15 cellular contexts compared by ENCODE assay signal in genomic region chr1:81834921-81835698, GRCh38. TPM values are rescaled to one million over a fixed set of nuclear protein-coding genes. Genes with fewer than 3 reads are reported as not detected.
DNase-seq lines count a peak whose midpoint lies in the region; ATAC-seq, FAIRE-seq and TF ChIP-seq lines count a peak whose summit lies in the region.
"Had no signal": no experiment of that assay in that cellular context is flagged by ENCODE, and none has a peak within 500 bp of the region (broad histone marks: within the 10 kb centered on the region; RNA-seq: fewer than 3 reads in every experiment).

No MANE protein-coding gene starts in this region.

- RAD21 ChIA-PET in GM12878 (lab: Charles Lee; ENCODE audit: unreplicated experiment): interaction anchor here (0.5 to 2.5 kb wide), 2 partner anchors 15 to 179 kb away, joined by 4 to 11 read pairs; no protein-coding TSS in a partner anchor

- no peak for FAIRE-seq in GM12878 (lab: Jason Lieb, UNC)

- peaks cover 45 to 56% of the 10 kb centered on the region in 2 experiments for H3K4me1 Mint-ChIP-seq in H9
- H3K4me1 Mint-ChIP-seq in stimulated activated naive B cell treated with anti-CD40 and anti-IgM and Interleukin-4, amounts not matched to agents 10 μg/mL and 1 μg/mL and 100 μg/mL, for 72 hours: no peaks in the 10 kb centered on the region
- H3K4me1 Mint-ChIP-seq in T-helper 2 cell treated with Interferon-gamma antibody and Interleukin-4, amounts not matched to agents 5 μg/mL and 100 μg/mL, for 36 hours (ENCODE audit: low read depth): no peaks in the 10 kb centered on the region
- H3K4me1 Mint-ChIP-seq: memory B cell; stimulated activated memory B cell treated with anti-CD40 and anti-IgM and Interleukin-4, amounts not matched to agents 10 μg/mL and 1 μg/mL and 100 μg/mL, for 72 hours had no signal

- H3K36me3 Mint-ChIP-seq in H9 (ENCODE audit: insufficient read depth in 1 of 3, low read depth in 3 of 3): peaks cover 9 to 21% (median 13%) of the 10 kb centered on the region in 3 experiments; a peak in 6 of 7 replicates
- H3K36me3 Mint-ChIP-seq in stimulated activated naive B cell treated with anti-CD40 and anti-IgM and Interleukin-4, amounts not matched to agents 10 μg/mL and 1 μg/mL and 100 μg/mL, for 72 hours: no peaks in the 10 kb centered on the region
- H3K36me3 Mint-ChIP-seq in T-helper 2 cell treated with Interferon-gamma antibody and Interleukin-4, amounts not matched to agents 5 μg/mL and 100 μg/mL, for 36 hours (ENCODE audit: low read depth): no peaks in the 10 kb centered on the region
- H3K36me3 Mint-ChIP-seq: memory B cell; stimulated activated memory B cell treated with anti-CD40 and anti-IgM and Interleukin-4, amounts not matched to agents 10 μg/mL and 1 μg/mL and 100 μg/mL, for 72 hours had no signal

- H3K9me3 ChIP-seq in H9 (ENCODE audit: control insufficient read depth, low read depth, low read length) (no peaks in the 10 kb centered on the region), GM12878 (replicated peaks; ENCODE audit: control insufficient read depth, insufficient read depth, low read length) (no peaks in the 10 kb centered on the region), smooth muscle cell (replicated peaks; ENCODE audit: low read depth) (no peaks in the 10 kb centered on the region)
- H3K9me3 ChIP-seq: adrenal gland had no signal

- peaks cover 16% of the 10 kb centered on the region; the same call in 1 of the 2 replicates for H3K79me2 ChIP-seq in H9 (ENCODE audit: insufficient read depth, low read length)
- H3K79me2 ChIP-seq in GM12878 (ENCODE audit: control insufficient read depth, insufficient read depth, low read length): no peaks in the 10 kb centered on the region
- peaks cover 71% of the 10 kb centered on the region for H3K79me2 ChIP-seq in smooth muscle cell (ENCODE audit: low read depth)

- ATAC-seq in GM12878: peak; percentile 63
- peak; percentile 86 for ATAC-seq in left ventricle myocardium superior
- ATAC-seq in stimulated activated naive B cell treated with anti-CD40 and anti-IgM and Interleukin-4, amounts not matched to agents 10 μg/mL and 1 μg/mL and 100 μg/mL, for 72 hours (replicated peaks): no peak
- ATAC-seq: stimulated activated memory B cell treated with anti-CD40 and anti-IgM and Interleukin-4, amounts not matched to agents 10 μg/mL and 1 μg/mL and 100 μg/mL, for 72 hours had no signal

- H3F3A ChIP-seq in smooth muscle cell (ENCODE audit: low read depth): peaks cover 7% of the 10 kb centered on the region

- no peak overlapping the region for H2BK120ac ChIP-seq in H9 (ENCODE audit: low read depth, low read length, poor library complexity, severe bottlenecking)

- H3K56ac ChIP-seq in H9 (ENCODE audit: insufficient read length, low read depth, low read length): no peak overlapping the region

- H3K27ac ChIP-seq in H9 (ENCODE audit: insufficient read length, low read depth, low read length): no peak overlapping the region
- no peak overlapping the region for H3K27ac ChIP-seq in GM12878 (ENCODE audit: control insufficient read depth, insufficient read depth)
- H3K27ac ChIP-seq in smooth muscle cell (ENCODE audit: low read depth): peak overlapping the region; percentile 23

- TF ChIP-seq RAD21 in GM12878 (IDR thresholded peaks at IDR 0.05; ENCODE audit: insufficient read depth, low read depth, low read length): no peak

- no peak for TF ChIP-seq EP300 in GM12878 (IDR thresholded peaks at IDR 0.05; ENCODE audit: borderline replicate concordance in 1 of 2, control insufficient read depth in 1 of 2, low read depth in 2 of 2, low read length in 2 of 2)

- no peak overlapping the region for H2BK5ac ChIP-seq in H9 (ENCODE audit: insufficient read length, low read length)

- H3K27ac Mint-ChIP-seq in H9: peak overlapping the region; percentile 11 to 93 (median 36); a peak in 5 of 7 replicates
- H3K27ac Mint-ChIP-seq in stimulated activated naive B cell treated with anti-CD40 and anti-IgM and Interleukin-4, amounts not matched to agents 10 μg/mL and 1 μg/mL and 100 μg/mL, for 72 hours: no peak overlapping the region
- H3K27ac Mint-ChIP-seq in T-helper 2 cell treated with Interferon-gamma antibody and Interleukin-4, amounts not matched to agents 5 μg/mL and 100 μg/mL, for 36 hours: no peak overlapping the region
- H3K27ac Mint-ChIP-seq: memory B cell; stimulated activated memory B cell treated with anti-CD40 and anti-IgM and Interleukin-4, amounts not matched to agents 10 μg/mL and 1 μg/mL and 100 μg/mL, for 72 hours had no signal

- no peaks in the 10 kb centered on the region for H3K27me3 ChIP-seq in H9 (ENCODE audit: insufficient read depth, low read length)
- no peaks in the 10 kb centered on the region for H3K27me3 ChIP-seq in GM12878 (replicated peaks in 1 of 2; ENCODE audit: control insufficient read depth in 2 of 2, insufficient read depth in 2 of 2, low read length in 1 of 2)
- no peaks in the 10 kb centered on the region for H3K27me3 ChIP-seq in smooth muscle cell (ENCODE audit: low read depth)
- H3K27me3 ChIP-seq: adrenal gland had no signal

- TF ChIP-seq CTCF in H9 (conservative IDR thresholded peaks at IDR 0.05) (no peak), GM12878 (IDR thresholded peaks at IDR 0.05 in 2 of 3, conservative IDR thresholded peaks at IDR 0.05 in 1 of 3; ENCODE audit: control insufficient read depth in 2 of 3, extremely low read depth in 1 of 3, insufficient read depth in 1 of 3, low read depth in 3 of 3, low read length in 3 of 3) (no peak), smooth muscle cell (IDR thresholded peaks at IDR 0.05; ENCODE audit: borderline replicate concordance, insufficient read depth, poor library complexity, severe bottlenecking) (no peak)

- no peaks in the 10 kb centered on the region for H4K20me1 ChIP-seq in H9 (ENCODE audit: control insufficient read depth, insufficient read depth, insufficient read length)
- no peaks in the 10 kb centered on the region for H4K20me1 ChIP-seq in GM12878 (ENCODE audit: control insufficient read depth, insufficient read depth)
- peaks cover 72% of the 10 kb centered on the region for H4K20me1 ChIP-seq in smooth muscle cell (ENCODE audit: low read depth)

- no peak overlapping the region for H4K5ac ChIP-seq in H9 (ENCODE audit: insufficient read length, low read depth, low read length)

- BruUV-seq in GM12878 (replicated peaks; lab: Mats Ljungman, UMichigan): no TSS peak

- H4K8ac ChIP-seq in H9 (replicated peaks; ENCODE audit: insufficient read length, low read depth, low read length): no peak overlapping the region

- no peaks in the 10 kb centered on the region for H3K27me3 Mint-ChIP-seq in H9 (ENCODE audit: low read depth)
- H3K27me3 Mint-ChIP-seq in stimulated activated naive B cell treated with anti-CD40 and anti-IgM and Interleukin-4, amounts not matched to agents 10 μg/mL and 1 μg/mL and 100 μg/mL, for 72 hours: no peaks in the 10 kb centered on the region
- no peaks in the 10 kb centered on the region for H3K27me3 Mint-ChIP-seq in T-helper 2 cell treated with Interferon-gamma antibody and Interleukin-4, amounts not matched to agents 5 μg/mL and 100 μg/mL, for 36 hours (ENCODE audit: low read depth)
- H3K27me3 Mint-ChIP-seq: memory B cell; stimulated activated memory B cell treated with anti-CD40 and anti-IgM and Interleukin-4, amounts not matched to agents 10 μg/mL and 1 μg/mL and 100 μg/mL, for 72 hours had no signal

- DNase-seq in H9: no peak
- DNase-seq in GM12878 (ENCODE audit: low read depth, low spot score): no peak
- peak; percentile 52 for DNase-seq in left ventricle myocardium superior
- no peak for DNase-seq in smooth muscle cell (lab: John Stamatoyannopoulos, UW; ENCODE audit: unreplicated experiment)
- no peak for DNase-seq in stimulated activated naive B cell treated with anti-CD40 and anti-IgM and Interleukin-4, amounts not matched to agents 10 μg/mL and 1 μg/mL and 100 μg/mL, for 72 hours
- no peak for DNase-seq in T-helper 2 cell treated with Interferon-gamma antibody and Interleukin-4, amounts not matched to agents 5 μg/mL and 100 μg/mL, for 36 hours (ENCODE audit: low spot score)
- DNase-seq in SIG-M5 (lab: John Stamatoyannopoulos, UW): no peak
- no peak for DNase-seq in medulla oblongata (ENCODE audit: extremely low spot score)
- DNase-seq: NCI-H187 treated with DMSO at 0.1 percent for 48 hours; stimulated activated CD4-positive, alpha-beta T cell treated with anti-CD3 and anti-CD28 coated beads, Interleukin-15, amount 100 ng/mL, for 24 hours; T-helper 9 cell had no signal

- no peak overlapping the region for H3K23ac ChIP-seq in H9 (ENCODE audit: insufficient read length, low read depth, low read length)

- H3K9me3 Mint-ChIP-seq in H9: no peaks in the 10 kb centered on the region
- H3K9me3 Mint-ChIP-seq in stimulated activated naive B cell treated with anti-CD40 and anti-IgM and Interleukin-4, amounts not matched to agents 10 μg/mL and 1 μg/mL and 100 μg/mL, for 72 hours: no peaks in the 10 kb centered on the region
- H3K9me3 Mint-ChIP-seq in T-helper 2 cell treated with Interferon-gamma antibody and Interleukin-4, amounts not matched to agents 5 μg/mL and 100 μg/mL, for 36 hours: no peaks in the 10 kb centered on the region
- H3K9me3 Mint-ChIP-seq: memory B cell; stimulated activated memory B cell treated with anti-CD40 and anti-IgM and Interleukin-4, amounts not matched to agents 10 μg/mL and 1 μg/mL and 100 μg/mL, for 72 hours had no signal

- no peak overlapping the region for H2AFZ ChIP-seq in H9 (ENCODE audit: low read length)
- no peak overlapping the region for H2AFZ ChIP-seq in GM12878 (ENCODE audit: control insufficient read depth, low read depth, low read length)
- no peak overlapping the region for H2AFZ ChIP-seq in smooth muscle cell (ENCODE audit: low read depth)

- H3K23me2 ChIP-seq in H9 (ENCODE audit: insufficient read length, low read depth, low read length, poor library complexity, severe bottlenecking): no peaks in the 10 kb centered on the region

- H3K4me3 Mint-ChIP-seq in H9: 0 out of 5 replicates have a peak overlapping the region, but pooled peaks of 1 of the 2 experiments have one; percentile 27
- no peak overlapping the region for H3K4me3 Mint-ChIP-seq in stimulated activated naive B cell treated with anti-CD40 and anti-IgM and Interleukin-4, amounts not matched to agents 10 μg/mL and 1 μg/mL and 100 μg/mL, for 72 hours
- no peak overlapping the region for H3K4me3 Mint-ChIP-seq in T-helper 2 cell treated with Interferon-gamma antibody and Interleukin-4, amounts not matched to agents 5 μg/mL and 100 μg/mL, for 36 hours
- H3K4me3 Mint-ChIP-seq: memory B cell; stimulated activated memory B cell treated with anti-CD40 and anti-IgM and Interleukin-4, amounts not matched to agents 10 μg/mL and 1 μg/mL and 100 μg/mL, for 72 hours had no signal

- H3K18ac ChIP-seq in H9 (ENCODE audit: insufficient read length, low read depth, low read length): no peak overlapping the region

- H3K4me2 ChIP-seq in H9 (ENCODE audit: insufficient read depth, insufficient read length, low read length): no peak overlapping the region
- H3K4me2 ChIP-seq in GM12878 (ENCODE audit: control insufficient read depth, insufficient read depth): no peak overlapping the region
- peak overlapping the region; percentile 73 for H3K4me2 ChIP-seq in smooth muscle cell

- in situ Hi-C loops in GM12878 (cut with MboI): no loop called here

- CTCF ChIA-PET in GM12878 (lab: Yijun Ruan, JAX): interaction anchor here (0.7 to 1.4 kb wide), 4 partner anchors 9 to 161 kb away, joined by 3 to 5 read pairs (median 4); no protein-coding TSS in a partner anchor

- H3K4me3 ChIP-seq in GM12878 (no peak overlapping the region), smooth muscle cell (no peak overlapping the region)

- no peak overlapping the region for H3T11ph ChIP-seq in H9 (ENCODE audit: low read length)

- H3K9ac ChIP-seq in H9 (ENCODE audit: extremely low read depth, insufficient read length, low read length) (no peak overlapping the region), GM12878 (ENCODE audit: control insufficient read depth, insufficient read depth, low read length) (no peak overlapping the region), smooth muscle cell (ENCODE audit: low read depth) (no peak overlapping the region)

- no peak overlapping the region for H2BK12ac ChIP-seq in H9 (ENCODE audit: insufficient read length, low read depth, low read length)

- H3K4me1 ChIP-seq in H9 (ENCODE audit: insufficient read depth, low read length) (no peaks in the 10 kb centered on the region), GM12878 (ENCODE audit: control insufficient read depth, insufficient read depth, low read length) (no peaks in the 10 kb centered on the region), smooth muscle cell (ENCODE audit: low read depth) (peaks cover 35% of the 10 kb centered on the region)

- TF ChIP-seq POLR2A in GM12878 (IDR thresholded peaks at IDR 0.05; ENCODE audit: low read depth, low read length): no peak

- H3K4ac ChIP-seq in H9 (ENCODE audit: low read depth, low read length): no peak overlapping the region

- H2AK5ac ChIP-seq in H9 (ENCODE audit: insufficient read length, low read length): no peak overlapping the region

- WGBS in H9 (ENCODE audit: extremely low coverage, insufficient read length, low lambda C conversion rate): no CpG with 5 or more reads among the region's 6 CpGs
- 23% methylated on average over 6 of the region's 6 CpGs for WGBS in GM12878 (ENCODE audit: insufficient coverage, insufficient replicate concordance, low lambda C conversion rate, missing lambda C conversion rate)
- WGBS in smooth muscle cell (ENCODE audit: low lambda C conversion rate): 62% methylated on average over 6 of the region's 6 CpGs

- H3K79me1 ChIP-seq in H9 (ENCODE audit: insufficient read depth, low read depth, low read length, poor library complexity, severe bottlenecking): no peaks in the 10 kb centered on the region

- intact Hi-C loops in GM12878 (cut with micrococcal nuclease; ENCODE audit: unreplicated experiment): no loop called here
- intact Hi-C loops in left ventricle myocardium superior (cut with micrococcal nuclease): no loop called here

- H3K36me3 ChIP-seq in GM12878 (ENCODE audit: control insufficient read depth in 2 of 2, insufficient read depth in 2 of 2, low read length in 1 of 2) (no peaks in the 10 kb centered on the region), smooth muscle cell (ENCODE audit: low read depth) (no peaks in the 10 kb centered on the region)
- H3K36me3 ChIP-seq: adrenal gland had no signal

- no peak overlapping the region for H4K91ac ChIP-seq in H9 (ENCODE audit: insufficient read length, low read depth, low read length)

- SMC1A ChIA-PET in GM12878 (lab: Charles Lee; ENCODE audit: uncharacterized antibody, unreplicated experiment): interaction anchor here (0.7 to 3.2 kb wide), 7 partner anchors 10 to 285 kb away, joined by 3 to 14 read pairs (median 3); no protein-coding TSS in a partner anchor

- no peak overlapping the region for H2BK20ac ChIP-seq in H9 (ENCODE audit: low read depth, low read length, poor library complexity, severe bottlenecking)

- POLR2A ChIA-PET in GM12878 (lab: Charles Lee): no interaction called here

- H3K14ac ChIP-seq in H9 (ENCODE audit: insufficient read depth, low read length): no peak overlapping the region

- H2BK15ac ChIP-seq in H9 (ENCODE audit: low read depth, low read length): no peak overlapping the region

RNA-seq across cellular contexts. Expression of gene ADGRL2, which starts 34.4 kb away (rescaled TPM):
- 119 TPM in 2 replicates for total RNA-seq in H9 (2021)
- total RNA-seq in GM12878 (2013; cell fraction: nucleolus; rRNA removed): 4.3 and 5.3 TPM in 2 replicates
- 0.17 and 0.82 TPM in 2 replicates for total RNA-seq in GM12878 (2014; rRNA removed)
- 0.22 and 0.46 TPM in 2 replicates for total RNA-seq in GM12878 (2014; rRNA removed; fragmentation: Illumina TruSeq; extraction: Trizol)
- 0.43 and 0.51 TPM in 2 replicates for total RNA-seq in GM12878 (2021)
- not detected for polyA plus RNA-seq in GM12878 (2011; ENCODE audit: low read depth)
- 13.6 and 15.0 TPM in 2 replicates for polyA plus RNA-seq in GM12878 (2011; rRNA removed)
- polyA plus RNA-seq in GM12878 (2011; cell fraction: cytosol; rRNA removed): 9.3 and 9.6 TPM in 2 replicates
- 12.5 and 23.8 TPM in 2 replicates for polyA plus RNA-seq in GM12878 (2011; cell fraction: nucleus; rRNA removed)
- polyA plus RNA-seq in GM12878 (2012): 0.21 TPM in 1 of 2 replicates, not detected in the other
- polyA plus RNA-seq in GM12878 (2014; fragmentation: Illumina TruSeq; extraction: Trizol): 0.26 and 0.27 TPM in 2 replicates
- under 1 TPM; 0.03 to 0.18 TPM for polyA plus RNA-seq in GM12878 (2014; fragmentation: Nextera tagmentation; extraction: Ambion mirVana)
- polyA plus RNA-seq in GM12878 (2014; rRNA removed): 0.16 and 0.17 TPM in 2 replicates
- polyA plus RNA-seq in GM12878 (2016; fragmentation: Nextera tagmentation; extraction: Ambion mirVana): under 1 TPM; 0.20 to 0.53 TPM
- polyA minus RNA-seq in GM12878 (2011; rRNA and poly(A)+ RNA removed): 27.7 and 57.0 TPM in 2 replicates
- polyA minus RNA-seq in GM12878 (2011; cell fraction: cytosol; rRNA and poly(A)+ RNA removed): 8.0 and 8.8 TPM in 2 replicates
- polyA minus RNA-seq in GM12878 (2011; cell fraction: nucleus; rRNA and poly(A)+ RNA removed): 29.5 and 30.4 TPM in 2 replicates
- total RNA-seq in left ventricle myocardium superior: 48.1 TPM
- total RNA-seq in smooth muscle cell: 105 and 119 TPM in 2 replicates
- 25.1 and 34.1 TPM in 2 replicates for polyA plus RNA-seq in smooth muscle cell
- total RNA-seq: HT-29 had no signal

Comparison
In these comparisons a context has a peak if more than half of its experiments do, and no peak if none do; other contexts are left out.
1. H3K27ac Mint-ChIP-seq: peak in H9 (3 of 3); none in stimulated activated naive B cell treated with anti-CD40 and anti-IgM and Interleukin-4, amounts not matched to agents 10 μg/mL and 1 μg/mL and 100 μg/mL, for 72 hours (single experiment) and T-helper 2 cell treated with Interferon-gamma antibody and Interleukin-4, amounts not matched to agents 5 μg/mL and 100 μg/mL, for 36 hours (single experiment).
2. ATAC-seq: peak in GM12878 (single experiment) and left ventricle myocardium superior (single experiment); none in stimulated activated naive B cell treated with anti-CD40 and anti-IgM and Interleukin-4, amounts not matched to agents 10 μg/mL and 1 μg/mL and 100 μg/mL, for 72 hours (0 of 2).